In the genomic region with DNA sequence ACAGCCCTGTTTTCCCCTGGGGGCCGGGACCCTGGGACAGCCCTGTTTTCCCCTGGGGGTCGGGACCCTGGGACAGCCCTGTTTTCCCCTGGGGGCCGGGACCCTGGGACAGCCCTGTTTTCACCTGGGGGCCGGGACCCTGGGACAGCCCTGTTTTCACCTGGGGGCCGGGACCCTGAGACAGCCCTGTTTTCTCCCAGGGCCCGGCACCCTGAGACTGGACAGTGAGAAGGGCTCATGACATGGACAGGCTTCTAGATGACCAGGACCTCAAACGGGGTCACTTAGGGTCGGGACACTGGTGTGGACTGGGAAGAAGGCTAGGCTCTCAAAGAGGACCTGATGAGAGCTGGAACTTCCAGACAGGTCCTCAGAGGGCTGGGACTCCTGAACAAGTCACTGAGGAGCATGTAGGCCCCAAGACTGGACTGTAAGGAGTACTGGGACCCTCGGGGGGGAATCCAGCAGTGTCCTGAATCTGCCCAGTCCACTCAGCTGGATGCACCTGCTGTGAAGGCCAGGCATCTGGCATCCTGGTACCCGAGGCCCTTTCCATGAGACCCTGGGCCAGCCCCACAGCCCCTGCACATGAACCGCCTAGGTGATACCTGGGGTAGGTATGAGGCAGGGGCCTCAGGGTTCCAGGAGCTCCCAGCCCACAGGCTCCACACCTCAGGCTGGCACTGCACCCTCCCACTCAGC, we compare ENCODE assay signal across 14 cellular contexts. TPM values are rescaled to one million over a fixed set of nuclear protein-coding genes. Genes with fewer than 3 reads are reported as not detected.
DNase-seq lines count a peak whose midpoint lies in the region; ATAC-seq, FAIRE-seq and TF ChIP-seq lines count a peak whose summit lies in the region.
"Had no signal": no experiment of that assay in that cellular context is flagged by ENCODE, and none has a peak within 500 bp of the region (broad histone marks: within the 10 kb centered on the region; RNA-seq: fewer than 3 reads in every experiment).

No MANE protein-coding gene starts in this region.

- peak overlapping the region; percentile 46; the same call in 1 of the 2 replicates for H3K4me2 ChIP-seq in HepG2 (ENCODE audit: low read depth, low read length)
- H3K4me2 ChIP-seq in skeletal muscle satellite cell (ENCODE audit: low read length) = peak overlapping the region; percentile 66
- no peak overlapping the region for H3K4me2 ChIP-seq in PC-3 (ENCODE audit: low read length)

- FAIRE-seq in HepG2 (lab: Jason Lieb, UNC) = no peak
- FAIRE-seq: keratinocyte had no signal

- DNase-seq in T-helper 1 cell = no peak
- no peak for DNase-seq in adipocyte (ENCODE audit: low read depth)
- DNase-seq in HepG2 (ENCODE audit: low spot score) = no peak
- no peak for DNase-seq in Kasumi-1 (lab: John Stamatoyannopoulos, UW)
- DNase-seq in PC-3 = no peak
- DNase-seq: 8988T; activated CD4-positive, alpha-beta T cell treated with anti-CD3 and anti-CD28 coated beads for 1 hour; colonic mucosa; foreskin keratinocyte had no signal

- POLR2A ChIA-PET in HepG2 (lab: Yijun Ruan, JAX) (interaction anchor here (0.7 kb wide), 1 partner anchor 21 kb away, joined by 3 read pairs; no protein-coding TSS in a partner anchor), PC-3 (lab: Charles Lee; ENCODE audit: unreplicated experiment) (no interaction called here)

- CTCF ChIA-PET in HepG2 (lab: Yijun Ruan, JAX; ENCODE audit: low intra/inter-chr PET ratio, low total read pairs) (no interaction called here), PC-3 (lab: Charles Lee) (no interaction called here)

- H3K36me3 Mint-ChIP-seq in T-helper 1 cell treated with Interleukin-12 subunit alpha and Interleukin-12 subunit beta and Interleukin-4 antibody, amounts not matched to agents 30 μg/mL and 1 μg/mL, for 36 hours (ENCODE audit: low read depth) = peaks cover 6% of the 10 kb centered on the region

- no peak overlapping the region for H3K27ac Mint-ChIP-seq in T-helper 1 cell treated with Interleukin-12 subunit alpha and Interleukin-12 subunit beta and Interleukin-4 antibody, amounts not matched to agents 30 μg/mL and 1 μg/mL, for 36 hours

- in situ Hi-C loops in HepG2 (cut with HindIII; ENCODE audit: extremely low pct_ligation_motif_present, low pct_unique_long_range_greater_than_20kb) = no loop called here

- BruUV-seq in HepG2 (replicated peaks; lab: Mats Ljungman, UMichigan) (no TSS peak), PC-3 (replicated peaks; lab: Mats Ljungman, UMichigan) (no TSS peak)

- H3K36me3 ChIP-seq in adipocyte (ENCODE audit: control insufficient read depth, insufficient read depth, low read length, severe bottlenecking) (no peaks in the 10 kb centered on the region), HepG2 (replicated peaks in 1 of 2; ENCODE audit: control insufficient read depth in 1 of 2, insufficient read depth in 2 of 2, low read length in 2 of 2) (peaks cover 2 to 9% of the 10 kb centered on the region in 2 experiments; a peak in 2 of 5 replicates), skeletal muscle satellite cell (ENCODE audit: insufficient read depth, low read length) (no peaks in the 10 kb centered on the region), PC-3 (ENCODE audit: low read depth, low read length) (no peaks in the 10 kb centered on the region)
- H3K36me3 ChIP-seq: colonic mucosa had no signal

- no peaks in the 10 kb centered on the region for H3K27me3 Mint-ChIP-seq in T-helper 1 cell treated with Interleukin-12 subunit alpha and Interleukin-12 subunit beta and Interleukin-4 antibody, amounts not matched to agents 30 μg/mL and 1 μg/mL, for 36 hours (ENCODE audit: low read depth)

- H3K27me3 ChIP-seq in adipocyte (replicated peaks; ENCODE audit: control insufficient read depth, insufficient read depth, low read length) = no peaks in the 10 kb centered on the region
- H3K27me3 ChIP-seq in HepG2 (ENCODE audit: control insufficient read depth in 1 of 2, insufficient read depth in 2 of 2, low read length in 2 of 2) = peaks cover 1 to 12% of the 10 kb centered on the region in 2 experiments; a peak in 2 of 5 replicates
- peaks cover 3% of the 10 kb centered on the region for H3K27me3 ChIP-seq in skeletal muscle satellite cell (ENCODE audit: control insufficient read depth, insufficient read depth, low read length)
- no peaks in the 10 kb centered on the region for H3K27me3 ChIP-seq in PC-3 (ENCODE audit: low read length)
- H3K27me3 ChIP-seq: colonic mucosa, foreskin keratinocyte had no signal

- WGBS in HepG2 (ENCODE audit: low lambda C conversion rate) = 85% methylated on average over 2 of the region's 11 CpGs

- H3F3A ChIP-seq in PC-3 (ENCODE audit: low read length, unreplicated experiment) = no peaks in the 10 kb centered on the region

- H4K20me1 ChIP-seq in HepG2 (ENCODE audit: insufficient read depth, low read length) (peaks cover 38% of the 10 kb centered on the region), PC-3 (ENCODE audit: low read length) (no peaks in the 10 kb centered on the region)

- no peak for TF ChIP-seq RAD21 in HepG2 (CRISPR knock-in tag; IDR thresholded peaks at IDR 0.05)

- intact Hi-C loops in HepG2 (cut with micrococcal nuclease; ENCODE audit: unreplicated experiment) (no loop called here), PC-3 (cut with micrococcal nuclease) (no loop called here)

- no peak for TF ChIP-seq CTCF in HepG2 (CRISPR knock-in tag; IDR thresholded peaks at IDR 0.05)
- TF ChIP-seq CTCF in PC-3 (conservative IDR thresholded peaks at IDR 0.05; ENCODE audit: low read depth, low read length) = no peak

- H3K4me1 ChIP-seq in adipocyte (ENCODE audit: control insufficient read depth, insufficient read depth, low read length) = peaks cover 23% of the 10 kb centered on the region
- peaks cover 56% of the 10 kb centered on the region for H3K4me1 ChIP-seq in HepG2 (ENCODE audit: insufficient read depth, low read length)
- peaks cover 28% of the 10 kb centered on the region for H3K4me1 ChIP-seq in skeletal muscle satellite cell (ENCODE audit: control insufficient read depth, insufficient read depth, low read length)
- no peaks in the 10 kb centered on the region for H3K4me1 ChIP-seq in PC-3 (ENCODE audit: insufficient read depth, low read length)
- H3K4me1 ChIP-seq: foreskin keratinocyte had no signal

- no peak for ATAC-seq in HepG2
- ATAC-seq in GM21717 (IDR thresholded peaks at IDR 0.05; ENCODE audit: unreplicated experiment) = no peak
- no peak for ATAC-seq in PC-3
- ATAC-seq: foreskin keratinocyte, HCT116 had no signal

- peaks cover 12% of the 10 kb centered on the region for H3K4me1 Mint-ChIP-seq in T-helper 1 cell treated with Interleukin-12 subunit alpha and Interleukin-12 subunit beta and Interleukin-4 antibody, amounts not matched to agents 30 μg/mL and 1 μg/mL, for 36 hours (ENCODE audit: low read depth)

- H3K9me3 Mint-ChIP-seq in T-helper 1 cell treated with Interleukin-12 subunit alpha and Interleukin-12 subunit beta and Interleukin-4 antibody, amounts not matched to agents 30 μg/mL and 1 μg/mL, for 36 hours = no peaks in the 10 kb centered on the region

- H3K79me2 ChIP-seq in HepG2 (ENCODE audit: insufficient read depth, low read length) (peaks cover 54% of the 10 kb centered on the region), PC-3 (ENCODE audit: low read length) (peaks cover 68% of the 10 kb centered on the region)

- no peaks in the 10 kb centered on the region for H3K9me3 ChIP-seq in adipocyte (ENCODE audit: control insufficient read depth, low read length)
- no peaks in the 10 kb centered on the region for H3K9me3 ChIP-seq in HepG2 (ENCODE audit: low read length)
- H3K9me3 ChIP-seq in skeletal muscle satellite cell (replicated peaks; ENCODE audit: low read length) = no peaks in the 10 kb centered on the region
- H3K9me3 ChIP-seq in PC-3 (ENCODE audit: low read length) = no peaks in the 10 kb centered on the region
- H3K9me3 ChIP-seq: colonic mucosa had no signal

- H3K4me3 Mint-ChIP-seq in T-helper 1 cell treated with Interleukin-12 subunit alpha and Interleukin-12 subunit beta and Interleukin-4 antibody, amounts not matched to agents 30 μg/mL and 1 μg/mL, for 36 hours = peak overlapping the region; percentile 10

- H3K4me3 ChIP-seq in adipocyte (ENCODE audit: low read length) (peak overlapping the region; percentile 55), HepG2 (replicated peaks in 1 of 3; ENCODE audit: insufficient read depth in 1 of 3, low read depth in 2 of 3, low read length in 3 of 3) (peak overlapping the region in 2 of 3 experiments; percentile 7 to 16; a peak in 1 of 6 replicates), skeletal muscle satellite cell (ENCODE audit: low read length) (peak overlapping the region; percentile 39), PC-3 (ENCODE audit: low read length) (no peak overlapping the region)

- TF ChIP-seq POLR2A in HepG2 (IDR thresholded peaks at IDR 0.05; ENCODE audit: insufficient read depth in 1 of 2, low read depth in 2 of 2, low read length in 2 of 2) = no peak

- no peaks in the 10 kb centered on the region for H3K9me2 ChIP-seq in PC-3 (replicated peaks; ENCODE audit: low read length)

- H2AFZ ChIP-seq in HepG2 (ENCODE audit: low read length) = no peak overlapping the region
- no peak overlapping the region for H2AFZ ChIP-seq in PC-3 (ENCODE audit: low read length)

- H3K27ac ChIP-seq in HepG2 (ENCODE audit: extremely low read length, insufficient read depth, low read length) (no peak overlapping the region), PC-3 (ENCODE audit: low read length) (no peak overlapping the region)
- H3K27ac ChIP-seq: colonic mucosa, foreskin keratinocyte had no signal

- H3K9ac ChIP-seq in adipocyte (ENCODE audit: low read length) = no peak overlapping the region
- H3K9ac ChIP-seq in HepG2 (ENCODE audit: insufficient read depth, low read depth, low read length) = peak overlapping the region; percentile 25; the same call in 1 of the 2 replicates
- no peak overlapping the region for H3K9ac ChIP-seq in skeletal muscle satellite cell (ENCODE audit: low read depth, low read length)
- no peak overlapping the region for H3K9ac ChIP-seq in PC-3 (ENCODE audit: low read length)

- TF ChIP-seq EP300 in HepG2 (IDR thresholded peaks at IDR 0.05; ENCODE audit: low read depth in 2 of 2, low read length in 2 of 2) (no peak), HepG2 (CRISPR knock-in tag; IDR thresholded peaks at IDR 0.05; ENCODE audit: borderline replicate concordance) (no peak)

RNA-seq across cellular contexts. Expression of gene PCGF3, which starts 2.4 kb away (rescaled TPM):
- total RNA-seq in HepG2 (2016; rRNA removed; fragmentation: Illumina TruSeq; extraction: Trizol) = 24.2 and 28.6 TPM in 2 replicates
- total RNA-seq in HepG2 (2016; cell fraction: cytosol; rRNA removed; fragmentation: Illumina TruSeq; extraction: Trizol; ENCODE audit: low read depth) = 16.2 and 16.7 TPM in 2 replicates
- 22.5 and 27.7 TPM in 2 replicates for total RNA-seq in HepG2 (2016; cell fraction: insoluble cytoplasmic fraction; rRNA removed; fragmentation: Illumina TruSeq; extraction: Trizol)
- total RNA-seq in HepG2 (2016; cell fraction: membrane; rRNA removed; fragmentation: Illumina TruSeq; extraction: Trizol) = 36.9 and 38.9 TPM in 2 replicates
- 40.6 and 42.6 TPM in 2 replicates for total RNA-seq in HepG2 (2016; cell fraction: nucleus; rRNA removed; fragmentation: Illumina TruSeq; extraction: Trizol)
- polyA plus RNA-seq in HepG2 (2011; rRNA removed) = 66.2 and 80.8 TPM in 2 replicates
- polyA plus RNA-seq in HepG2 (2011; cell fraction: cytosol; rRNA removed) = 32.3 and 37.9 TPM in 2 replicates
- 406 and 428 TPM in 2 replicates for polyA plus RNA-seq in HepG2 (2011; cell fraction: nucleus; rRNA removed)
- polyA plus RNA-seq in HepG2 (2012) = 37.8 and 47.7 TPM in 2 replicates
- 13.4 and 15.5 TPM in 2 replicates for polyA plus RNA-seq in HepG2 (2016; cell fraction: cytosol; fragmentation: Illumina TruSeq; extraction: Trizol; ENCODE audit: low read depth)
- 20.0 and 26.4 TPM in 2 replicates for polyA plus RNA-seq in HepG2 (2016; cell fraction: insoluble cytoplasmic fraction; fragmentation: Illumina TruSeq; extraction: Trizol; ENCODE audit: low read depth)
- polyA plus RNA-seq in HepG2 (2016; cell fraction: membrane; fragmentation: Illumina TruSeq; extraction: Trizol; ENCODE audit: low read depth) = 26.7 and 30.4 TPM in 2 replicates
- 92.0 and 96.8 TPM in 2 replicates for polyA plus RNA-seq in HepG2 (2016; cell fraction: nucleus; fragmentation: Illumina TruSeq; extraction: Trizol; ENCODE audit: insufficient read depth, low read depth)
- polyA minus RNA-seq in HepG2 (2011; rRNA and poly(A)+ RNA removed; ENCODE audit: low replicate concordance) = 38.9 and 82.6 TPM in 2 replicates
- polyA minus RNA-seq in HepG2 (2011; cell fraction: cytosol; rRNA and poly(A)+ RNA removed) = 18.1 and 23.5 TPM in 2 replicates
- polyA minus RNA-seq in HepG2 (2011; cell fraction: nucleus; rRNA and poly(A)+ RNA removed) = 119 and 121 TPM in 2 replicates
- total RNA-seq in skeletal muscle satellite cell (2012; rRNA removed) = 25.9 and 31.0 TPM in 2 replicates
- 31.5 and 49.5 TPM in 2 replicates for total RNA-seq in PC-3 (2014; rRNA removed)

RNA-seq across cellular contexts. Expression of gene SLC49A3, which starts 19.1 kb away (rescaled TPM):
- total RNA-seq in HepG2 (2016; rRNA removed; fragmentation: Illumina TruSeq; extraction: Trizol) = 0.07 TPM in 1 of 2 replicates, not detected in the other
- total RNA-seq in HepG2 (2016; cell fraction: cytosol; rRNA removed; fragmentation: Illumina TruSeq; extraction: Trizol; ENCODE audit: low read depth) = not detected in 2 replicates
- 0.09 TPM in 1 of 2 replicates, not detected in the other for total RNA-seq in HepG2 (2016; cell fraction: insoluble cytoplasmic fraction; rRNA removed; fragmentation: Illumina TruSeq; extraction: Trizol)
- not detected in 2 replicates for total RNA-seq in HepG2 (2016; cell fraction: membrane; rRNA removed; fragmentation: Illumina TruSeq; extraction: Trizol)
- 0.62 TPM in 1 of 2 replicates, not detected in the other for total RNA-seq in HepG2 (2016; cell fraction: nucleus; rRNA removed; fragmentation: Illumina TruSeq; extraction: Trizol)
- polyA plus RNA-seq in HepG2 (2011; rRNA removed) = 0.17 and 0.22 TPM in 2 replicates
- 0.10 and 0.16 TPM in 2 replicates for polyA plus RNA-seq in HepG2 (2011; cell fraction: cytosol; rRNA removed)
- polyA plus RNA-seq in HepG2 (2011; cell fraction: nucleus; rRNA removed) = 1.9 and 2.5 TPM in 2 replicates
- 0.21 and 0.29 TPM in 2 replicates for polyA plus RNA-seq in HepG2 (2012)
- polyA plus RNA-seq in HepG2 (2016; cell fraction: cytosol; fragmentation: Illumina TruSeq; extraction: Trizol; ENCODE audit: low read depth) = 0.07 TPM in 1 of 2 replicates, not detected in the other
- not detected in 2 replicates for polyA plus RNA-seq in HepG2 (2016; cell fraction: insoluble cytoplasmic fraction; fragmentation: Illumina TruSeq; extraction: Trizol; ENCODE audit: low read depth)
- polyA plus RNA-seq in HepG2 (2016; cell fraction: membrane; fragmentation: Illumina TruSeq; extraction: Trizol; ENCODE audit: low read depth) = not detected in 2 replicates
- 0.53 TPM in 1 of 2 replicates, not detected in the other for polyA plus RNA-seq in HepG2 (2016; cell fraction: nucleus; fragmentation: Illumina TruSeq; extraction: Trizol; ENCODE audit: insufficient read depth, low read depth)
- polyA minus RNA-seq in HepG2 (2011; rRNA and poly(A)+ RNA removed; ENCODE audit: low replicate concordance) = 0.12 TPM in 1 of 2 replicates, not detected in the other
- polyA minus RNA-seq in HepG2 (2011; cell fraction: cytosol; rRNA and poly(A)+ RNA removed) = not detected in 2 replicates
- polyA minus RNA-seq in HepG2 (2011; cell fraction: nucleus; rRNA and poly(A)+ RNA removed) = 0.25 and 0.26 TPM in 2 replicates
- total RNA-seq in skeletal muscle satellite cell (2012; rRNA removed) = 10.5 and 10.6 TPM in 2 replicates
- total RNA-seq in PC-3 (2014; rRNA removed) = not detected in 2 replicates

RNA-seq across cellular contexts. Expression of gene MYL5, which starts 33.7 kb away (rescaled TPM):
- total RNA-seq in HepG2 (2016; rRNA removed; fragmentation: Illumina TruSeq; extraction: Trizol) (11.0 and 16.0 TPM in 2 replicates), PC-3 (2014; rRNA removed) (11.3 and 15.2 TPM in 2 replicates)
- 6.7 and 8.0 TPM in 2 replicates for total RNA-seq in HepG2 (2016; cell fraction: cytosol; rRNA removed; fragmentation: Illumina TruSeq; extraction: Trizol; ENCODE audit: low read depth)
- 10.1 and 16.2 TPM in 2 replicates for total RNA-seq in HepG2 (2016; cell fraction: insoluble cytoplasmic fraction; rRNA removed; fragmentation: Illumina TruSeq; extraction: Trizol)
- 7.6 and 8.2 TPM in 2 replicates for total RNA-seq in HepG2 (2016; cell fraction: membrane; rRNA removed; fragmentation: Illumina TruSeq; extraction: Trizol)
- total RNA-seq in HepG2 (2016; cell fraction: nucleus; rRNA removed; fragmentation: Illumina TruSeq; extraction: Trizol) = 15.9 and 16.6 TPM in 2 replicates
- 6.5 and 11.5 TPM in 2 replicates for polyA plus RNA-seq in HepG2 (2011; rRNA removed)
- polyA plus RNA-seq in HepG2 (2011; cell fraction: cytosol; rRNA removed) = 4.1 and 4.4 TPM in 2 replicates
- polyA plus RNA-seq in HepG2 (2011; cell fraction: nucleus; rRNA removed) = 40.0 and 46.9 TPM in 2 replicates
- 7.4 and 8.9 TPM in 2 replicates for polyA plus RNA-seq in HepG2 (2012)
- 4.4 and 5.5 TPM in 2 replicates for polyA plus RNA-seq in HepG2 (2016; cell fraction: cytosol; fragmentation: Illumina TruSeq; extraction: Trizol; ENCODE audit: low read depth)
- 8.5 and 12.2 TPM in 2 replicates for polyA plus RNA-seq in HepG2 (2016; cell fraction: insoluble cytoplasmic fraction; fragmentation: Illumina TruSeq; extraction: Trizol; ENCODE audit: low read depth)
- polyA plus RNA-seq in HepG2 (2016; cell fraction: membrane; fragmentation: Illumina TruSeq; extraction: Trizol; ENCODE audit: low read depth) = 4.9 and 6.3 TPM in 2 replicates
- polyA plus RNA-seq in HepG2 (2016; cell fraction: nucleus; fragmentation: Illumina TruSeq; extraction: Trizol; ENCODE audit: insufficient read depth, low read depth) = 33.7 and 41.8 TPM in 2 replicates
- 3.4 and 4.4 TPM in 2 replicates for polyA minus RNA-seq in HepG2 (2011; rRNA and poly(A)+ RNA removed; ENCODE audit: low replicate concordance)
- polyA minus RNA-seq in HepG2 (2011; cell fraction: cytosol; rRNA and poly(A)+ RNA removed) = 1.4 TPM in 1 of 2 replicates, not detected in the other
- 11.8 and 15.5 TPM in 2 replicates for polyA minus RNA-seq in HepG2 (2011; cell fraction: nucleus; rRNA and poly(A)+ RNA removed)
- 9.9 and 15.5 TPM in 2 replicates for total RNA-seq in skeletal muscle satellite cell (2012; rRNA removed)

RNA-seq across cellular contexts. Expression of gene ATP5ME, which starts 34.0 kb away (rescaled TPM):
- total RNA-seq in HepG2 (2016; rRNA removed; fragmentation: Illumina TruSeq; extraction: Trizol) = 753 and 1,048 TPM in 2 replicates
- 458 and 593 TPM in 2 replicates for total RNA-seq in HepG2 (2016; cell fraction: cytosol; rRNA removed; fragmentation: Illumina TruSeq; extraction: Trizol; ENCODE audit: low read depth)
- total RNA-seq in HepG2 (2016; cell fraction: insoluble cytoplasmic fraction; rRNA removed; fragmentation: Illumina TruSeq; extraction: Trizol) = 792 and 1,109 TPM in 2 replicates
- total RNA-seq in HepG2 (2016; cell fraction: membrane; rRNA removed; fragmentation: Illumina TruSeq; extraction: Trizol) = 613 and 660 TPM in 2 replicates
- 219 and 249 TPM in 2 replicates for total RNA-seq in HepG2 (2016; cell fraction: nucleus; rRNA removed; fragmentation: Illumina TruSeq; extraction: Trizol)
- 301 and 305 TPM in 2 replicates for polyA plus RNA-seq in HepG2 (2011; rRNA removed)
- polyA plus RNA-seq in HepG2 (2011; cell fraction: cytosol; rRNA removed) = 507 and 666 TPM in 2 replicates
- 133 and 152 TPM in 2 replicates for polyA plus RNA-seq in HepG2 (2011; cell fraction: nucleus; rRNA removed)
- polyA plus RNA-seq in HepG2 (2012) = 451 and 767 TPM in 2 replicates
- polyA plus RNA-seq in HepG2 (2016; cell fraction: cytosol; fragmentation: Illumina TruSeq; extraction: Trizol; ENCODE audit: low read depth) = 482 and 603 TPM in 2 replicates
- 926 and 995 TPM in 2 replicates for polyA plus RNA-seq in HepG2 (2016; cell fraction: insoluble cytoplasmic fraction; fragmentation: Illumina TruSeq; extraction: Trizol; ENCODE audit: low read depth)
- 496 and 594 TPM in 2 replicates for polyA plus RNA-seq in HepG2 (2016; cell fraction: membrane; fragmentation: Illumina TruSeq; extraction: Trizol; ENCODE audit: low read depth)
- 426 and 431 TPM in 2 replicates for polyA plus RNA-seq in HepG2 (2016; cell fraction: nucleus; fragmentation: Illumina TruSeq; extraction: Trizol; ENCODE audit: insufficient read depth, low read depth)
- 68.8 and 71.4 TPM in 2 replicates for polyA minus RNA-seq in HepG2 (2011; rRNA and poly(A)+ RNA removed; ENCODE audit: low replicate concordance)
- polyA minus RNA-seq in HepG2 (2011; cell fraction: cytosol; rRNA and poly(A)+ RNA removed) = 62.0 and 63.6 TPM in 2 replicates
- polyA minus RNA-seq in HepG2 (2011; cell fraction: nucleus; rRNA and poly(A)+ RNA removed) = 23.6 and 38.7 TPM in 2 replicates
- 87.2 and 96.1 TPM in 2 replicates for total RNA-seq in skeletal muscle satellite cell (2012; rRNA removed)
- 384 and 579 TPM in 2 replicates for total RNA-seq in PC-3 (2014; rRNA removed)
